ENCODE assay signal across 19 cellular contexts in genomic region chr11:108959874-108960273, GRCh38.
"Had no signal": no experiment of that assay in that cellular context is flagged by ENCODE, and none has a peak within 500 bp of the region (broad histone marks: within the 10 kb centered on the region; RNA-seq: fewer than 3 reads in every experiment).

No MANE protein-coding gene starts in this region.

- H3K9me3 ChIP-seq: lower lobe of right lung, tibial nerve had no signal

- H3K36me3 ChIP-seq: lower lobe of right lung, tibial nerve had no signal

- H3K9ac ChIP-seq: parathyroid adenoma had no signal

- H2AFZ ChIP-seq: parathyroid adenoma had no signal

- H3K4me3 ChIP-seq: lower lobe of right lung, skin epidermis, tibial nerve had no signal

- H3K79me2 ChIP-seq: parathyroid adenoma had no signal

- ATAC-seq: activated CD4-positive, alpha-beta T cell treated with anti-CD3 and anti-CD28 coated beads for 36 hours; activated T-cell treated with anti-CD3 and anti-CD28 coated beads, Interleukin-2, amount 50 U/mL, for 4 hours; left lobe of liver; lower lobe of right lung; natural killer cell; right cardiac atrium; stimulated activated effector memory CD8-positive, alpha-beta T cell treated with anti-CD3 and anti-CD28 coated beads, Interleukin-12 subunit alpha, Interleukin-12 subunit beta, amount 100 ng/mL, for 72 hours; stimulated activated naive CD8-positive, alpha-beta T cell treated with anti-CD3 and anti-CD28 coated beads, Interleukin-15, amount 100 ng/mL, for 72 hours had no signal

- DNase-seq: activated B cell treated with CpG ODN at 0.5 μM for 24 hours; activated CD4-positive, alpha-beta T cell treated with anti-CD3 and anti-CD28 coated beads for 36 hours; activated CD4-positive, alpha-beta T cell treated with anti-CD3 and anti-CD28 coated beads, Interleukin-2, amount 50 U/mL, for 48 hours; activated CD8-positive, alpha-beta memory T cell treated with anti-CD3 and anti-CD28 coated beads, Interleukin-2, amount 50 U/mL, for 48 hours; activated effector memory CD4-positive, alpha-beta T cell treated with Interleukin-2 at 50 U/mL for 16 hours; activated naive CD4-positive, alpha-beta T cell treated with anti-CD3 and anti-CD28 coated beads for 36 hours; activated T-cell treated with anti-CD3 and anti-CD28 coated beads, Interleukin-2, amount 50 U/mL, for 4 hours; effector memory CD4-positive, alpha-beta T cell; foreskin melanocyte; lower lobe of right lung; natural killer cell; right cardiac atrium; stimulated activated CD4-positive, alpha-beta T cell treated with anti-CD3 and anti-CD28 coated beads, Interleukin-2, amount 100 ng/mL, for 24 hours; stimulated activated naive CD8-positive, alpha-beta T cell treated with anti-CD3 and anti-CD28 coated beads, Interleukin-15, amount 100 ng/mL, for 72 hours had no signal

- H3K4me1 ChIP-seq: lower lobe of right lung, parathyroid adenoma, tibial nerve had no signal

- H3K27ac ChIP-seq: lower lobe of right lung, parathyroid adenoma, skin epidermis, tibial nerve had no signal

- H3K27me3 ChIP-seq: tibial nerve had no signal
